15 cellular contexts compared by ENCODE assay signal in the genomic region with DNA sequence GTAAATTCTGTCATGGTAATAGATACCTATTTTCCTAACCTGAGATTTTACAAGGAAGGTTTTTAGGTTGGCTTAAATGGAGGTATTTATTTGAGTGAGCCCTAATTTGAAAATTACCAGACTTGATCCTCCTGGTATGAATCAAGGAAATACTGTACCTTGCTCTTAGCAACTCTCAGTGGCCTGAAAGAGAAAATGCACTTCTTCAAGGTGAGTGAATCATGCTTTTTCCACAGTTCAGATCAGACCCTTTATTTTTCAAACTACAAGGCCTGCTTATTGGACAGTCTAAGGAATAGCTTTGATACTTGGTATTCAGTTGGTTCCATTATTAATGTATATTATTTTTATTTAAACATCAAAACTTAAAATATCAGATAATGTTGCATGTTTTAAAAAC. TPM values are rescaled to one million over a fixed set of nuclear protein-coding genes. Genes with fewer than 3 reads are reported as not detected.
DNase-seq lines count a peak whose midpoint lies in the region; ATAC-seq and TF ChIP-seq lines count a peak whose summit lies in the region.
"Had no signal": no experiment of that assay in that cellular context is flagged by ENCODE, and none has a peak within 500 bp of the region (broad histone marks: within the 10 kb centered on the region; RNA-seq: fewer than 3 reads in every experiment).

No MANE protein-coding gene starts in this region.

- H3K4me1 ChIP-seq in psoas muscle, result peaks cover 76% of the 10 kb centered on the region

- no peak for TF ChIP-seq CTCF in natural killer cell (IDR thresholded peaks at IDR 0.05)
- TF ChIP-seq CTCF in psoas muscle (IDR thresholded peaks at IDR 0.05), result no peak
- TF ChIP-seq CTCF in WERI-Rb-1 (IDR thresholded peaks at IDR 0.05; ENCODE audit: low read depth, low read length), result no peak

- H3K36me3 ChIP-seq in psoas muscle (ENCODE audit: insufficient read depth in 1 of 2, low read depth in 1 of 2) (peaks cover 4 to 66% of the 10 kb centered on the region in 2 donors), WERI-Rb-1 (peaks cover 36% of the 10 kb centered on the region)

- intact Hi-C loops in natural killer cell (cut with micrococcal nuclease) (no loop called here), psoas muscle (cut with DNase I) (loop anchor here (5.0 kb wide), 2 partner anchors 36 to 41 kb away; no protein-coding TSS in a partner anchor)

- no peaks in the 10 kb centered on the region for H3K27me3 Mint-ChIP-seq in natural killer cell (ENCODE audit: low read depth in 2 of 2)
- no peaks in the 10 kb centered on the region for H3K27me3 Mint-ChIP-seq in natural killer cell treated with Interleukin-12 subunit alpha and Interleukin-12 subunit beta and Interleukin-15 and Interleukin-18, amount 100 ng/mL, for 72 hours
- no peaks in the 10 kb centered on the region for H3K27me3 Mint-ChIP-seq in activated T-helper 17 cell treated with anti-CD3 and anti-CD28 coated beads, Interleukin-2, amount 50 U/mL, for 72 hours
- H3K27me3 Mint-ChIP-seq: CD8-positive, alpha-beta memory T cell had no signal

- H3K9me3 ChIP-seq in psoas muscle (no peaks in the 10 kb centered on the region), WERI-Rb-1 (ENCODE audit: severe bottlenecking) (no peaks in the 10 kb centered on the region)

- no peak overlapping the region for H3K4me3 Mint-ChIP-seq in natural killer cell
- no peak overlapping the region for H3K4me3 Mint-ChIP-seq in natural killer cell treated with Interleukin-12 subunit alpha and Interleukin-12 subunit beta and Interleukin-15 and Interleukin-18, amount 100 ng/mL, for 72 hours
- no peak overlapping the region for H3K4me3 Mint-ChIP-seq in activated T-helper 17 cell treated with anti-CD3 and anti-CD28 coated beads, Interleukin-2, amount 50 U/mL, for 72 hours
- H3K4me3 Mint-ChIP-seq: CD8-positive, alpha-beta memory T cell; HFFc6 had no signal

- no peaks in the 10 kb centered on the region for H3K9me3 Mint-ChIP-seq in natural killer cell
- H3K9me3 Mint-ChIP-seq in natural killer cell treated with Interleukin-12 subunit alpha and Interleukin-12 subunit beta and Interleukin-15 and Interleukin-18, amount 100 ng/mL, for 72 hours, result no peaks in the 10 kb centered on the region
- H3K9me3 Mint-ChIP-seq in activated T-helper 17 cell treated with anti-CD3 and anti-CD28 coated beads, Interleukin-2, amount 50 U/mL, for 72 hours, result no peaks in the 10 kb centered on the region
- H3K9me3 Mint-ChIP-seq: CD8-positive, alpha-beta memory T cell; HFFc6 had no signal

- no peak for ATAC-seq in natural killer cell
- ATAC-seq in natural killer cell treated with Interleukin-12 subunit alpha and Interleukin-12 subunit beta and Interleukin-15 and Interleukin-18, amount 100 ng/mL, for 72 hours, result no peak
- ATAC-seq in activated T-helper 17 cell treated with anti-CD3 and anti-CD28 coated beads, Interleukin-2, amount 50 U/mL, for 72 hours (replicated peaks), result peak; percentile 80
- no peak for ATAC-seq in psoas muscle
- no peak for ATAC-seq in HG02571 (IDR thresholded peaks at IDR 0.05; ENCODE audit: unreplicated experiment)

- H3K27me3 ChIP-seq in psoas muscle (ENCODE audit: insufficient read depth in 3 of 3, low read length in 2 of 3) (no peaks in the 10 kb centered on the region), WERI-Rb-1 (ENCODE audit: insufficient read depth, low read depth, severe bottlenecking) (no peaks in the 10 kb centered on the region)

- H3K4me3 ChIP-seq in psoas muscle (peak overlapping the region; percentile 10), WERI-Rb-1 (ENCODE audit: low read depth, low read length) (no peak overlapping the region)

- peak overlapping the region; percentile 50 to 60 for H3K27ac Mint-ChIP-seq in natural killer cell
- H3K27ac Mint-ChIP-seq in natural killer cell treated with Interleukin-12 subunit alpha and Interleukin-12 subunit beta and Interleukin-15 and Interleukin-18, amount 100 ng/mL, for 72 hours, result no peak overlapping the region
- H3K27ac Mint-ChIP-seq in activated T-helper 17 cell treated with anti-CD3 and anti-CD28 coated beads, Interleukin-2, amount 50 U/mL, for 72 hours, result no peak overlapping the region
- H3K27ac Mint-ChIP-seq: HFFc6 had no signal

- DNase-seq in natural killer cell (no peak), psoas muscle (no peak), WERI-Rb-1 (no peak)
- no peak for DNase-seq in natural killer cell treated with Interleukin-12 subunit alpha and Interleukin-12 subunit beta and Interleukin-15 and Interleukin-18, amount 100 ng/mL, for 72 hours (ENCODE audit: low spot score)
- DNase-seq in stimulated activated CD4-positive, alpha-beta T cell treated with anti-CD3 and anti-CD28 coated beads, Interleukin-2, amount 100 ng/mL, for 48 hours, result no peak
- DNase-seq: CD8-positive, alpha-beta memory T cell; GF-D8; HFFc6; NCI-H1105 treated with DMSO at 0.1 percent for 48 hours; NCI-H187; NCI-H446; NCI-H748 treated with DMSO at 0.1 percent for 48 hours had no signal

- H3K36me3 Mint-ChIP-seq in natural killer cell, result peaks cover 13% of the 10 kb centered on the region
- H3K36me3 Mint-ChIP-seq in natural killer cell treated with Interleukin-12 subunit alpha and Interleukin-12 subunit beta and Interleukin-15 and Interleukin-18, amount 100 ng/mL, for 72 hours, result peaks cover 9% of the 10 kb centered on the region
- peaks cover 60% of the 10 kb centered on the region for H3K36me3 Mint-ChIP-seq in activated T-helper 17 cell treated with anti-CD3 and anti-CD28 coated beads, Interleukin-2, amount 50 U/mL, for 72 hours (ENCODE audit: low read depth)

- H3K4me1 Mint-ChIP-seq in natural killer cell, result peaks cover 18 to 33% of the 10 kb centered on the region in 2 donors
- peaks cover 15 to 23% of the 10 kb centered on the region in 2 donors for H3K4me1 Mint-ChIP-seq in natural killer cell treated with Interleukin-12 subunit alpha and Interleukin-12 subunit beta and Interleukin-15 and Interleukin-18, amount 100 ng/mL, for 72 hours (ENCODE audit: low read depth in 2 of 2)
- peaks cover 12% of the 10 kb centered on the region for H3K4me1 Mint-ChIP-seq in activated T-helper 17 cell treated with anti-CD3 and anti-CD28 coated beads, Interleukin-2, amount 50 U/mL, for 72 hours

- peak overlapping the region; percentile 97 for H3K27ac ChIP-seq in psoas muscle
- H3K27ac ChIP-seq in WERI-Rb-1, result no peak overlapping the region
- H3K27ac ChIP-seq: HL-60 had no signal

RNA-seq across cellular contexts. Expression of gene FEM1B, which starts 15.4 kb away (rescaled TPM):
- total RNA-seq in natural killer cell, result 10 to 100 TPM; 57.4 to 73.5 (median 67.9) TPM
- 10 to 100 TPM; 47.9 to 49.7 TPM for total RNA-seq in natural killer cell treated with Interleukin-12 subunit alpha and Interleukin-12 subunit beta and Interleukin-15 and Interleukin-18, amount 100 ng/mL, for 72 hours
- total RNA-seq in activated T-helper 17 cell treated with anti-CD3 and anti-CD28 coated beads, Interleukin-2, amount 50 U/mL, for 72 hours, result 10 to 100 TPM; 35.1 to 43.6 TPM
- total RNA-seq in psoas muscle, result 100 to 1,000 TPM in 2 of 4 donors, 10 to 100 TPM in 2; 69.3 to 188 (median 111) TPM
- 10 to 100 TPM; 23.5 to 68.0 (median 48.1) TPM for polyA plus RNA-seq in psoas muscle

Comparison
In these comparisons a context has a peak if more than half of its experiments do, and no peak if none do; other contexts are left out.
1. H3K27ac Mint-ChIP-seq: peak in natural killer cell (2 of 2); none in natural killer cell treated with Interleukin-12 subunit alpha and Interleukin-12 subunit beta and Interleukin-15 and Interleukin-18, amount 100 ng/mL, for 72 hours (0 of 2) and activated T-helper 17 cell treated with anti-CD3 and anti-CD28 coated beads, Interleukin-2, amount 50 U/mL, for 72 hours (single experiment).